Comparison of ENCODE assay signal across 17 cellular contexts in the genomic region with DNA sequence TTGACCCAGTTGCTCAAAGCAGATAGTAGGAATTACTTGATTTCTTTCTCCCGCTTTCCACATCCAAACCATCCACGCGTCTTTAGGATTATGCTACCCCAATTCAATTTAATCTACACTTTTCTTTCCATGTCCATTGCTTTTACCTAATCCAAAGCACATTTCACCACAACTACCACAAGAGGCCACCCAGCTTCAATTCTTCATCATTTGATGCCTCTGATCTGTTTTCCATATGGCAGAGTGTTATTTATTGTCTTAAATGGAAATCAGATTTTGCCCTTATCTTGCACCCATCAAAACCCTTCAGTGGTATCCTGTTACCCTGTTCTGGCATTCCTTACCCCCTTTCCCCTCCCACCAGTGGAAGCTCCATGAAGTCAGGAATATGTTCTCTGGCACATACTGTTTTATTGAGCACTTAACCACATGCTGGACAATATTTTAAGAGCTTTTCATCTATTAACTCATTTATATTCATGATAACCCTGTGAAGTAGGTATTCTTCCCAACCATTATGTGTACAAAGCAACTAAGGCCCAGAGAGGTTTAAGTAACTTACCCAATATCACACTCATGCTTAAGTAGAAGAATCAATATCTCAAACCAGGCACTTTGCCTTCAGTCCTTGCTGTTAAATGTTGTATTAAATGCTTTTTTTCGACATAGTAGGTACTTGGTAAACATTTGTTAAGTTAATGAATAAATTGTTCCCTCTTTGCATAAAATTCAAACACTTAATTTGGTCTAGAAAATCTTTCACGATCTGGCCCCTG. TPM values are rescaled to one million over a fixed set of nuclear protein-coding genes. Genes with fewer than 3 reads are reported as not detected.
DNase-seq lines count a peak whose midpoint lies in the region; ATAC-seq, FAIRE-seq and TF ChIP-seq lines count a peak whose summit lies in the region.
"Had no signal": no experiment of that assay in that cellular context is flagged by ENCODE, and none has a peak within 500 bp of the region (broad histone marks: within the 10 kb centered on the region; RNA-seq: fewer than 3 reads in every experiment).

No MANE protein-coding gene starts in this region.

- DNase-seq in cardiac muscle cell (ENCODE audit: low read depth in 1 of 2, low spot score in 1 of 2) (no peak), left ventricle myocardium superior (no peak), amniotic epithelial cell (ENCODE audit: low read depth) (peak; percentile 30), left lobe of liver (ENCODE audit: low spot score) (no peak), tibial artery (no peak), HTR-8/SVneo (ENCODE audit: insufficient read length, low spot score) (no peak), HT-29 (ENCODE audit: low spot score) (no peak)
- DNase-seq: 8988T; activated CD4-positive, alpha-beta T cell treated with anti-CD3 and anti-CD28 coated beads for 48 hours; activated naive CD4-positive, alpha-beta T cell treated with anti-CD3 and anti-CD28 coated beads, Interleukin-2, amount 50 U/mL, for 16 hours; DMS79; left cardiac atrium; NCI-H226; SHP77 treated with DMSO at 0.1 percent for 48 hours; stimulated activated naive CD8-positive, alpha-beta T cell treated with anti-CD3 and anti-CD28 coated beads, Interleukin-15, Interleukin-2, amounts not matched to agents 100 U/mL and 50 U/mL, for 24 hours; T1000 had no signal

- intact Hi-C loops in left ventricle myocardium superior (cut with micrococcal nuclease) (no loop called here), tibial artery (cut with DNase I; ENCODE audit: low total_unique reads) (no loop called here)

- H3K27ac ChIP-seq in cardiac muscle cell (no peak overlapping the region), tibial artery (peak overlapping the region; percentile 38 to 88)

- ATAC-seq in left ventricle myocardium superior (no peak), left lobe of liver (peak; percentile 48), HG02852 (IDR thresholded peaks at IDR 0.05; ENCODE audit: unreplicated experiment) (no peak)
- ATAC-seq: left cardiac atrium; stimulated activated naive CD8-positive, alpha-beta T cell treated with anti-CD3 and anti-CD28 coated beads, Interleukin-15, Interleukin-2, amounts not matched to agents 100 U/mL and 50 U/mL, for 24 hours had no signal

- H3K4me1 ChIP-seq in cardiac muscle cell (ENCODE audit: low read depth) (peaks cover 19% of the 10 kb centered on the region), tibial artery (peaks cover 0 to 99% (median 27%) of the 10 kb centered on the region in 4 donors)

- H3K4me3 ChIP-seq in cardiac muscle cell (no peak overlapping the region), tibial artery (no peak overlapping the region)

- TF ChIP-seq CTCF in cardiac muscle cell (IDR thresholded peaks at IDR 0.05; ENCODE audit: low read depth, low read length), result peak; percentile 15
- no peak for TF ChIP-seq CTCF in tibial artery (IDR thresholded peaks at IDR 0.05)

- H3K9me3 ChIP-seq in cardiac muscle cell (ENCODE audit: low read depth), result no peaks in the 10 kb centered on the region
- H3K9me3 ChIP-seq in tibial artery, result no peaks in the 10 kb centered on the region

- H3K27me3 ChIP-seq in cardiac muscle cell, result no peaks in the 10 kb centered on the region
- no peaks in the 10 kb centered on the region for H3K27me3 ChIP-seq in tibial artery

- H3K36me3 ChIP-seq in cardiac muscle cell, result no peaks in the 10 kb centered on the region
- H3K36me3 ChIP-seq in tibial artery, result no peaks in the 10 kb centered on the region

- FAIRE-seq in HTR-8/SVneo (lab: Jason Lieb, UNC), result no peak

RNA-seq across cellular contexts. Expression of a gene that starts 34.6 kb away (rescaled TPM):
- 174 and 361 TPM in 2 replicates for total RNA-seq in cardiac muscle cell
- 136 and 221 TPM in 2 replicates for polyA plus RNA-seq in cardiac muscle cell
- 358 TPM for total RNA-seq in left ventricle myocardium superior
- total RNA-seq in left lobe of liver, result 54.4 TPM
- 22.5 and 22.6 TPM in 2 replicates for total RNA-seq in HT-29 (2014; rRNA removed; shearing (Covaris generic))
